ENCODE assay signal across 25 cellular contexts in genomic region chr3:45319231-45320085, GRCh38.
"Had no signal": no experiment of that assay in that cellular context is flagged by ENCODE, and none has a peak within 500 bp of the region (broad histone marks: within the 10 kb centered on the region; RNA-seq: fewer than 3 reads in every experiment).

No MANE protein-coding gene starts in this region.

- H3K36me3 Mint-ChIP-seq: activated naive CD8-positive, alpha-beta T cell treated with anti-CD3 and anti-CD28 coated beads, Interleukin-2, amount 10 ng/mL, durations not matched to agents 7 days and 5 days; brain; immature natural killer cell; naive B cell; neural progenitor cell had no signal

- FAIRE-seq: colon, small intestine, urothelium cell line had no signal

- H3K27ac Mint-ChIP-seq: activated naive CD8-positive, alpha-beta T cell treated with anti-CD3 and anti-CD28 coated beads, Interleukin-2, amount 10 ng/mL, durations not matched to agents 7 days and 5 days; activated T-helper 17 cell treated with anti-CD3 and anti-CD28 coated beads, Interleukin-2, amount 50 U/mL, for 72 hours; immature natural killer cell; memory B cell; naive B cell; neural progenitor cell; stimulated activated naive CD8-positive, alpha-beta T cell treated with anti-CD3 and anti-CD28 coated beads, Interleukin-15, Interleukin-2, amounts not matched to agents 100 ng/mL and 50 ng/mL, for 24 hours had no signal

- H3K4me3 ChIP-seq: gastrocnemius medialis, heart right ventricle, neural progenitor cell, prostate gland, tibial nerve had no signal

- ATAC-seq: activated T-helper 17 cell treated with anti-CD3 and anti-CD28 coated beads, Interleukin-2, amount 50 U/mL, for 72 hours; esophagus mucosa; gastrocnemius medialis; heart right ventricle; right cardiac atrium had no signal

- H2AFZ ChIP-seq: neural progenitor cell had no signal

- H3K27ac ChIP-seq: gastrocnemius medialis, heart right ventricle, neural progenitor cell, prostate gland, tibial nerve, WERI-Rb-1 had no signal

- H3K36me3 ChIP-seq: gastrocnemius medialis, heart right ventricle, neural progenitor cell, prostate gland, tibial nerve, WERI-Rb-1 had no signal

- H3K4me2 ChIP-seq: neural progenitor cell had no signal

- H3K9ac ChIP-seq: neural progenitor cell had no signal

- H3K4me3 Mint-ChIP-seq: activated naive CD8-positive, alpha-beta T cell treated with anti-CD3 and anti-CD28 coated beads, Interleukin-2, amount 10 ng/mL, durations not matched to agents 7 days and 5 days; activated T-helper 17 cell treated with anti-CD3 and anti-CD28 coated beads, Interleukin-2, amount 50 U/mL, for 72 hours; brain; immature natural killer cell; memory B cell; naive B cell; neural progenitor cell; stimulated activated naive CD8-positive, alpha-beta T cell treated with anti-CD3 and anti-CD28 coated beads, Interleukin-15, Interleukin-2, amounts not matched to agents 100 ng/mL and 50 ng/mL, for 24 hours had no signal

- H3K27me3 ChIP-seq: gastrocnemius medialis, neural progenitor cell, tibial nerve had no signal

- DNase-seq: activated CD4-positive, alpha-beta T cell treated with anti-CD3 and anti-CD28 coated beads for 1 hour; activated CD4-positive, alpha-beta T cell treated with anti-CD3 and anti-CD28 coated beads, Interleukin-2, amount 50 U/mL, for 4 hours; activated naive CD4-positive, alpha-beta T cell treated with Interleukin-2 at 50 U/mL for 16 hours; activated naive CD8-positive, alpha-beta T cell treated with anti-CD3 and anti-CD28 coated beads, Interleukin-2, amount 10 ng/mL, durations not matched to agents 7 days and 5 days; activated T-cell treated with anti-CD3 and anti-CD28 coated beads, Interleukin-2, amount 50 U/mL, for 1 hour; central memory CD4-positive, alpha-beta T cell; gastrocnemius medialis; heart right ventricle; immature natural killer cell; naive B cell; right cardiac atrium; small intestine; stimulated activated CD4-positive, alpha-beta T cell treated with anti-CD3 and anti-CD28 coated beads, Interleukin-15, amount 100 ng/mL, for 24 hours; stimulated activated CD4-positive, alpha-beta T cell treated with anti-CD3 and anti-CD28 coated beads, Interleukin-2, amount 100 ng/mL, for 48 hours; WERI-Rb-1 had no signal

- H3K4me1 Mint-ChIP-seq: activated T-helper 17 cell treated with anti-CD3 and anti-CD28 coated beads, Interleukin-2, amount 50 U/mL, for 72 hours; immature natural killer cell; memory B cell; naive B cell had no signal

- H3K4me1 ChIP-seq: gastrocnemius medialis, heart right ventricle, prostate gland, tibial nerve had no signal

- H3K9me3 Mint-ChIP-seq: activated T-helper 17 cell treated with anti-CD3 and anti-CD28 coated beads, Interleukin-2, amount 50 U/mL, for 72 hours; immature natural killer cell; stimulated activated naive CD8-positive, alpha-beta T cell treated with anti-CD3 and anti-CD28 coated beads, Interleukin-15, Interleukin-2, amounts not matched to agents 100 ng/mL and 50 ng/mL, for 24 hours had no signal

- H3K9me3 ChIP-seq: gastrocnemius medialis, heart right ventricle, prostate gland, tibial nerve had no signal
